1 cellular context compared by ENCODE assay signal in the genomic region with DNA sequence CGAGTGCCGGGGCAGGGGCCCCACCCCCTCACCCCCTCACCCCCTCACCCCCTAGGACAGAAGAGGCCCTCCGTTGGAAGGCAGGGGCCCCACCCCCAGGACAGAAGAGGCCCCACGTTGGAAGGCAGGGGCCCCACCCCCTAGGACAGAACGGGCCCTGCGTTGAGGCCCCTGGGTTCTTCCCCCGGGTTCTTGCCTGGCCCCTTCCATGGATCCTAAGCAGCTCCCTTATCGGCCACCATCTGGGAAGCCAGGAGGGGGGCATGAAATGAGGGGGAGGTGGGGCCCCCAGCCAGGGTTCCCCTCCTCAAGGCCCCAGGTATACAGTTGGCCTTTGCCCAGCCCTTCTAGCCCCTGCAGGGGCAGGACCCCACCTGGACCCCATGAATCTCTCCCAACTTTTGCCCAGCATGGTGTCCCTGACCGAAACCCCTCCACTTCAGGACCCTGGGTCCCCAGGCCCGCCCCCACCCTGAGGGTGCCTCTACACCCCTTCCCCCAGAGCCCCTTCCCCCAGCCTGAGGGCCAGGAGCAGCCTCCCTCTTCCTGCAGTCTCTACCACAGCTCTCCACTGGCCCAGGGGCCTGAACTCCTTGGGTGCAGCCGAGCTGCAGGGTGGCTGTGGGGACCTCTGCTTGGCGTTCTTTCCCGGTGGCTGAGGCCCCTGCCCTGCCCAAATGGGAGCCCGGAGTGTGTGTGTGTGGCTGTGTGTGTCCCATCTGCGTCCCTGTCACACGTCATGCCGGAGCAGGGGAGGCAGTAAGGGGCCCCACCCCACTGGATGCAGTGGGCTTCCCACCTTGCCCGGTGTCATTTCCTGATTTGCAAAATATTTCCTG.
TF ChIP-seq lines count a peak whose summit lies in the region.

No MANE protein-coding gene starts in this region.

TF ChIP-seq in HEK293, 187 proteins besides CTCF, POLR2A, EP300 and RAD21 (continued from another document):
- TF ChIP-seq ZNF707 (tag by site-specific recombination; IDR thresholded peaks at IDR 0.05) (no peak), ZNF843 (tag by site-specific recombination; IDR thresholded peaks at IDR 0.05) (no peak), BCL6B (tag by site-specific recombination; IDR thresholded peaks at IDR 0.05) (no peak), HOXA7 (CRISPR knock-in tag; IDR thresholded peaks at IDR 0.05; ENCODE audit: borderline replicate concordance) (no peak), ZNF23 (tag by site-specific recombination; IDR thresholded peaks at IDR 0.05; ENCODE audit: borderline replicate concordance) (no peak), ZNF624 (tag by site-specific recombination; IDR thresholded peaks at IDR 0.05) (no peak), ZNF26 (tag by site-specific recombination; IDR thresholded peaks at IDR 0.05) (no peak), GLIS1 (tag by site-specific recombination; IDR thresholded peaks at IDR 0.05) (peak; percentile 29; the same call in 1 of the 2 replicates)
- TF ChIP-seq, protein P1, sequence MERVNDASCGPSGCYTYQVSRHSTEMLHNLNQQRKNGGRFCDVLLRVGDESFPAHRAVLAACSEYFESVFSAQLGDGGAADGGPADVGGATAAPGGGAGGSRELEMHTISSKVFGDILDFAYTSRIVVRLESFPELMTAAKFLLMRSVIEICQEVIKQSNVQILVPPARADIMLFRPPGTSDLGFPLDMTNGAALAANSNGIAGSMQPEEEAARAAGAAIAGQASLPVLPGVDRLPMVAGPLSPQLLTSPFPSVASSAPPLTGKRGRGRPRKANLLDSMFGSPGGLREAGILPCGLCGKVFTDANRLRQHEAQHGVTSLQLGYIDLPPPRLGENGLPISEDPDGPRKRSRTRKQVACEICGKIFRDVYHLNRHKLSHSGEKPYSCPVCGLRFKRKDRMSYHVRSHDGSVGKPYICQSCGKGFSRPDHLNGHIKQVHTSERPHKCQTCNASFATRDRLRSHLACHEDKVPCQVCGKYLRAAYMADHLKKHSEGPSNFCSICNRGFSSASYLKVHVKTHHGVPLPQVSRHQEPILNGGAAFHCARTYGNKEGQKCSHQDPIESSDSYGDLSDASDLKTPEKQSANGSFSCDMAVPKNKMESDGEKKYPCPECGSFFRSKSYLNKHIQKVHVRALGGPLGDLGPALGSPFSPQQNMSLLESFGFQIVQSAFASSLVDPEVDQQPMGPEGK (tag by site-specific recombination; IDR thresholded peaks at IDR 0.05) = 0 out of 2 replicates have a peak, but pooled peaks have one; percentile 8
